Comparison of ENCODE assay signal across 8 cellular contexts in genomic region chr1:161192476-161193465, GRCh38. TPM values are rescaled to one million over a fixed set of nuclear protein-coding genes. Genes with fewer than 3 reads are reported as not detected.
DNase-seq lines count a peak whose midpoint lies in the region; ATAC-seq lines count a peak whose summit lies in the region.

No MANE protein-coding gene starts in this region.

- no peaks in the 10 kb centered on the region for H3K36me3 Mint-ChIP-seq in dendritic cell treated with granulocyte-macrophage colony-stimulating factor and Interleukin-4, amounts not matched to agents 40 ng/mL and 50 ng/mL, for 4 days (ENCODE audit: low read depth)

- H3K4me3 Mint-ChIP-seq in dendritic cell treated with granulocyte-macrophage colony-stimulating factor and Interleukin-4, amounts not matched to agents 40 ng/mL and 50 ng/mL, for 4 days = no peak overlapping the region

- intact Hi-C loops in Right ventricle myocardium inferior (cut with DNase I) = no loop called here
- intact Hi-C loops in cardiac septum (cut with DNase I) = loop anchor here (5.0 kb wide), 1 partner anchor 100 kb away; no protein-coding TSS in a partner anchor
- intact Hi-C loops in dendritic cell treated with granulocyte-macrophage colony-stimulating factor and Interleukin-4, amounts not matched to agents 40 ng/mL and 50 ng/mL, for 4 days (cut with micrococcal nuclease) = loop anchor here (1.0 kb wide), 1 partner anchor 33 kb away; no protein-coding TSS in a partner anchor

- peak; percentile 40 for ATAC-seq in Right ventricle myocardium inferior
- peak; percentile 62 for ATAC-seq in HG03520 (IDR thresholded peaks at IDR 0.05; ENCODE audit: unreplicated experiment)

- H3K27ac Mint-ChIP-seq in dendritic cell treated with granulocyte-macrophage colony-stimulating factor and Interleukin-4, amounts not matched to agents 40 ng/mL and 50 ng/mL, for 4 days = peak overlapping the region; percentile 77

- H3K27me3 Mint-ChIP-seq in dendritic cell treated with granulocyte-macrophage colony-stimulating factor and Interleukin-4, amounts not matched to agents 40 ng/mL and 50 ng/mL, for 4 days = peaks cover 2% of the 10 kb centered on the region

- no peak for DNase-seq in Right ventricle myocardium inferior (ENCODE audit: missing footprints)
- no peak for DNase-seq in cardiac septum (ENCODE audit: low spot score)
- peak; percentile 83 for DNase-seq in NCI-H69 (lab: John Stamatoyannopoulos, UW)
- DNase-seq in activated CD4-positive, alpha-beta T cell treated with anti-CD3 and anti-CD28 coated beads, Interleukin-2, amount 50 U/mL, for 1 hour = peak; percentile 60
- DNase-seq in medulla oblongata (ENCODE audit: extremely low spot score) = peak; percentile 92
- peak; percentile 76 for DNase-seq in stimulated activated CD8-positive, alpha-beta memory T cell treated with anti-CD3 and anti-CD28 coated beads, Interleukin-4, amount 100 ng/mL, for 48 hours

- peaks cover 70% of the 10 kb centered on the region for H3K4me1 Mint-ChIP-seq in dendritic cell treated with granulocyte-macrophage colony-stimulating factor and Interleukin-4, amounts not matched to agents 40 ng/mL and 50 ng/mL, for 4 days (ENCODE audit: low read depth)

- no peaks in the 10 kb centered on the region for H3K9me3 Mint-ChIP-seq in dendritic cell treated with granulocyte-macrophage colony-stimulating factor and Interleukin-4, amounts not matched to agents 40 ng/mL and 50 ng/mL, for 4 days

RNA-seq across cellular contexts. Expression of gene ADAMTS4, which starts 6.1 kb away (rescaled TPM):
- total RNA-seq in Right ventricle myocardium inferior = 13.0 TPM
- total RNA-seq in cardiac septum = 24.0 TPM

RNA-seq across cellular contexts. Expression of gene NDUFS2, which starts 9.4 kb away (rescaled TPM):
- 334 TPM for total RNA-seq in Right ventricle myocardium inferior
- total RNA-seq in cardiac septum = 253 TPM

RNA-seq across cellular contexts. Expression of gene B4GALT3, which starts 15.5 kb away (rescaled TPM):
- total RNA-seq in Right ventricle myocardium inferior (20.9 TPM), cardiac septum (22.2 TPM)

RNA-seq across cellular contexts. Expression of gene FCER1G, which starts 22.3 kb away (rescaled TPM):
- total RNA-seq in Right ventricle myocardium inferior (38.3 TPM), cardiac septum (11.4 TPM)

RNA-seq across cellular contexts. Expression of gene PPOX, which starts 26.5 kb away (rescaled TPM):
- total RNA-seq in Right ventricle myocardium inferior (13.5 TPM), cardiac septum (12.9 TPM)

Comparison
In these comparisons a context has a peak if more than half of its experiments do, and no peak if none do; other contexts are left out.
1. DNase-seq: peak in NCI-H69 (single experiment), activated CD4-positive, alpha-beta T cell treated with anti-CD3 and anti-CD28 coated beads, Interleukin-2, amount 50 U/mL, for 1 hour (single experiment), medulla oblongata (single experiment) and stimulated activated CD8-positive, alpha-beta memory T cell treated with anti-CD3 and anti-CD28 coated beads, Interleukin-4, amount 100 ng/mL, for 48 hours (single experiment); none in Right ventricle myocardium inferior (single experiment) and cardiac septum (single experiment).